Comparison of ENCODE assay signal across 20 cellular contexts in genomic region chr15:100234158-100235029, GRCh38.
DNase-seq lines count a peak whose midpoint lies in the region; ATAC-seq, FAIRE-seq and TF ChIP-seq lines count a peak whose summit lies in the region.
"Had no signal": no experiment of that assay in that cellular context is flagged by ENCODE, and none has a peak within 500 bp of the region (broad histone marks: within the 10 kb centered on the region; RNA-seq: fewer than 3 reads in every experiment).

No MANE protein-coding gene starts in this region.

- H3K4me3 Mint-ChIP-seq in progenitor cell of endocrine pancreas (ENCODE audit: low read depth) = no peak overlapping the region
- H3K4me3 Mint-ChIP-seq: activated CD4-positive, alpha-beta T cell treated with anti-CD3 and anti-CD28 coated beads, Interleukin-2, amount 10 ng/mL, durations not matched to agents 24 days and 14 days had no signal

- no TSS peak for BruUV-seq in PC-3 (replicated peaks; lab: Mats Ljungman, UMichigan)

- DNase-seq in KBM-7 (peak; percentile 4), brain microvascular endothelial cell (peak; percentile 4), heart right ventricle (peak; percentile 49 to 63), progenitor cell of endocrine pancreas (ENCODE audit: low spot score, unreplicated experiment) (no peak), caudate nucleus (lab: John Stamatoyannopoulos, UW) (no peak), H54 (ENCODE audit: insufficient read length, low spot score) (no peak), PC-3 (no peak)
- DNase-seq: activated CD4-positive, alpha-beta T cell treated with anti-CD3 and anti-CD28 coated beads, Interleukin-2, amount 10 ng/mL, durations not matched to agents 24 days and 14 days; activated CD8-positive, alpha-beta memory T cell treated with anti-CD3 and anti-CD28 coated beads, Interleukin-2, amount 50 U/mL, for 48 hours; anterior cingulate cortex; dorsolateral prefrontal cortex; EL; GM23248; NCI-H1417; NCI-H748 treated with DMSO at 0.1 percent for 48 hours; PC-9; stimulated activated CD4-positive, alpha-beta T cell treated with anti-CD3 and anti-CD28 coated beads, Interleukin-4, amount 100 ng/mL, for 1 hour had no signal

- no peaks in the 10 kb centered on the region for H4K20me1 ChIP-seq in PC-3 (ENCODE audit: low read length)

- peak overlapping the region; percentile 1 for H3K27ac Mint-ChIP-seq in progenitor cell of endocrine pancreas
- H3K27ac Mint-ChIP-seq: activated CD4-positive, alpha-beta T cell treated with anti-CD3 and anti-CD28 coated beads, Interleukin-2, amount 10 ng/mL, durations not matched to agents 24 days and 14 days had no signal

- intact Hi-C loops in heart right ventricle (cut with DNase I) = loop anchor here in 1 of 10 donors (10.0 kb wide), 1 partner anchor 230 kb away; no protein-coding TSS in a partner anchor
- intact Hi-C loops in PC-3 (cut with micrococcal nuclease) = no loop called here

- H3K4me3 ChIP-seq in brain microvascular endothelial cell (ENCODE audit: low read depth, low read length) = no peak overlapping the region
- no peak overlapping the region for H3K4me3 ChIP-seq in heart right ventricle
- H3K4me3 ChIP-seq in PC-3 (ENCODE audit: low read length) = no peak overlapping the region
- H3K4me3 ChIP-seq: dorsolateral prefrontal cortex, GM23248, PC-9, vagina had no signal

- no peaks in the 10 kb centered on the region for H3K36me3 ChIP-seq in brain microvascular endothelial cell (replicated peaks)
- no peaks in the 10 kb centered on the region for H3K36me3 ChIP-seq in heart right ventricle
- H3K36me3 ChIP-seq in PC-3 (ENCODE audit: low read depth, low read length) = no peaks in the 10 kb centered on the region
- H3K36me3 ChIP-seq: neutrophil, vagina had no signal

- H3K4me1 ChIP-seq in heart right ventricle (peaks cover 0 to 19% (median 15%) of the 10 kb centered on the region in 9 donors), PC-3 (ENCODE audit: insufficient read depth, low read length) (no peaks in the 10 kb centered on the region)

- no peaks in the 10 kb centered on the region for H3K36me3 Mint-ChIP-seq in progenitor cell of endocrine pancreas (ENCODE audit: insufficient read depth)

- H3F3A ChIP-seq in PC-3 (ENCODE audit: low read length, unreplicated experiment) = no peaks in the 10 kb centered on the region

- no peaks in the 10 kb centered on the region for H3K79me2 ChIP-seq in PC-3 (ENCODE audit: low read length)

- H3K9me3 Mint-ChIP-seq in progenitor cell of endocrine pancreas (ENCODE audit: low read depth) = no peaks in the 10 kb centered on the region
- H3K9me3 Mint-ChIP-seq: activated CD4-positive, alpha-beta T cell treated with anti-CD3 and anti-CD28 coated beads, Interleukin-2, amount 10 ng/mL, durations not matched to agents 24 days and 14 days had no signal

- TF ChIP-seq POLR2A in H54 (IDR thresholded peaks at IDR 0.05; ENCODE audit: low read depth, low read length) = no peak

- H2AFZ ChIP-seq in PC-3 (ENCODE audit: low read length) = no peak overlapping the region
- H2AFZ ChIP-seq: GM23248, PC-9 had no signal

- WGBS in heart right ventricle, 2 donors = 39 to 53% methylated on average over 20 of the region's 20 CpGs

- no peak overlapping the region for H3K4me2 ChIP-seq in PC-3 (ENCODE audit: low read length)
- H3K4me2 ChIP-seq: PC-9 had no signal

- H3K9ac ChIP-seq in PC-3 (ENCODE audit: low read length) = no peak overlapping the region
- H3K9ac ChIP-seq: GM23248 had no signal

- H3K9me2 ChIP-seq in PC-3 (replicated peaks; ENCODE audit: low read length) = no peaks in the 10 kb centered on the region

- peak; percentile 68 to 87 (median 81) for ATAC-seq in heart right ventricle
- ATAC-seq in GM21825 (IDR thresholded peaks at IDR 0.05; ENCODE audit: unreplicated experiment) = no peak
- ATAC-seq in PC-3 = no peak

- in situ Hi-C loops in KBM-7 (cut with MboI; ENCODE audit: low pct_unique_long_range_greater_than_20kb, low sequenced_read_pairs) = no loop called here
- in situ Hi-C loops in brain microvascular endothelial cell (cut with HindIII; ENCODE audit: low pct_ligation_motif_present, low sequenced_read_pairs) = no loop called here

- H3K27ac ChIP-seq in brain microvascular endothelial cell (no peak overlapping the region), heart right ventricle (peak overlapping the region in 5 of 10 donors; percentile 7 to 62 (median 29)), caudate nucleus (ENCODE audit: low read depth, low read length) (no peak overlapping the region), PC-3 (ENCODE audit: low read length) (no peak overlapping the region)
- H3K27ac ChIP-seq: dorsolateral prefrontal cortex, GM23248, neutrophil, PC-9, vagina had no signal

- TF ChIP-seq CTCF in brain microvascular endothelial cell (IDR thresholded peaks at IDR 0.05; ENCODE audit: low read depth, low read length, missing control alignments) = no peak
- TF ChIP-seq CTCF in heart right ventricle (IDR thresholded peaks at IDR 0.05) = no peak
- TF ChIP-seq CTCF in progenitor cell of endocrine pancreas (IDR thresholded peaks at IDR 0.05; ENCODE audit: unreplicated experiment) = no peak
- no peak for TF ChIP-seq CTCF in PC-3 (conservative IDR thresholded peaks at IDR 0.05; ENCODE audit: low read depth, low read length)

- peaks cover 8% of the 10 kb centered on the region for H3K27me3 Mint-ChIP-seq in progenitor cell of endocrine pancreas
- H3K27me3 Mint-ChIP-seq: activated CD4-positive, alpha-beta T cell treated with anti-CD3 and anti-CD28 coated beads, Interleukin-2, amount 10 ng/mL, durations not matched to agents 24 days and 14 days had no signal

- POLR2A ChIA-PET in PC-3 (lab: Charles Lee; ENCODE audit: unreplicated experiment) = no interaction called here

- H3K27me3 ChIP-seq in brain microvascular endothelial cell (replicated peaks) (no peaks in the 10 kb centered on the region), heart right ventricle (peaks cover 0 to 5% (median 0%) of the 10 kb centered on the region in 7 donors), PC-3 (ENCODE audit: low read length) (no peaks in the 10 kb centered on the region)
- H3K27me3 ChIP-seq: neutrophil, vagina had no signal

- CTCF ChIA-PET in PC-3 (lab: Charles Lee) = no interaction called here

- H3K4me1 Mint-ChIP-seq in progenitor cell of endocrine pancreas (ENCODE audit: low read depth) = no peaks in the 10 kb centered on the region

- H3K9me3 ChIP-seq in heart right ventricle (no peaks in the 10 kb centered on the region), PC-3 (ENCODE audit: low read length) (no peaks in the 10 kb centered on the region)
- H3K9me3 ChIP-seq: neutrophil, vagina had no signal

- no peak for FAIRE-seq in H54 (lab: Jason Lieb, UNC)

Comparison
In these comparisons a context has a peak if more than half of its experiments do, and no peak if none do; other contexts are left out.
1. DNase-seq: peak in KBM-7 (single experiment), brain microvascular endothelial cell (single experiment) and heart right ventricle (2 of 2); none in progenitor cell of endocrine pancreas (single experiment), caudate nucleus (0 of 61), H54 (single experiment) and PC-3 (single experiment).
2. ATAC-seq: peak in heart right ventricle (8 of 8); none in GM21825 (single experiment) and PC-3 (single experiment).